In genomic region chr10:6182454-6183098, GRCh38 we compare ENCODE assay signal across 1 cellular context.
TF ChIP-seq lines count a peak whose summit lies in the region.

No MANE protein-coding gene starts in this region.

TF ChIP-seq in HepG2, 621 proteins besides CTCF, POLR2A, EP300 and RAD21 (continued from another document):
- no peak for TF ChIP-seq BORCS8-MEF2B (CRISPR knock-in tag; IDR thresholded peaks at IDR 0.05)
- no peak for TF ChIP-seq NCOA1 (CRISPR knock-in tag; IDR thresholded peaks at IDR 0.05)
- no peak for TF ChIP-seq ZNF615 (CRISPR knock-in tag; IDR thresholded peaks at IDR 0.05; ENCODE audit: borderline replicate concordance)
- no peak for TF ChIP-seq ZNF792 (CRISPR knock-in tag; IDR thresholded peaks at IDR 0.05)
- TF ChIP-seq, protein P1, sequence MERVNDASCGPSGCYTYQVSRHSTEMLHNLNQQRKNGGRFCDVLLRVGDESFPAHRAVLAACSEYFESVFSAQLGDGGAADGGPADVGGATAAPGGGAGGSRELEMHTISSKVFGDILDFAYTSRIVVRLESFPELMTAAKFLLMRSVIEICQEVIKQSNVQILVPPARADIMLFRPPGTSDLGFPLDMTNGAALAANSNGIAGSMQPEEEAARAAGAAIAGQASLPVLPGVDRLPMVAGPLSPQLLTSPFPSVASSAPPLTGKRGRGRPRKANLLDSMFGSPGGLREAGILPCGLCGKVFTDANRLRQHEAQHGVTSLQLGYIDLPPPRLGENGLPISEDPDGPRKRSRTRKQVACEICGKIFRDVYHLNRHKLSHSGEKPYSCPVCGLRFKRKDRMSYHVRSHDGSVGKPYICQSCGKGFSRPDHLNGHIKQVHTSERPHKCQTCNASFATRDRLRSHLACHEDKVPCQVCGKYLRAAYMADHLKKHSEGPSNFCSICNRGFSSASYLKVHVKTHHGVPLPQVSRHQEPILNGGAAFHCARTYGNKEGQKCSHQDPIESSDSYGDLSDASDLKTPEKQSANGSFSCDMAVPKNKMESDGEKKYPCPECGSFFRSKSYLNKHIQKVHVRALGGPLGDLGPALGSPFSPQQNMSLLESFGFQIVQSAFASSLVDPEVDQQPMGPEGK (CRISPR knock-in tag; IDR thresholded peaks at IDR 0.05), result no peak
- TF ChIP-seq YY1 (IDR thresholded peaks at IDR 0.05; ENCODE audit: insufficient read depth, insufficient replicate concordance, low read depth, low read length), result no peak
- no peak for TF ChIP-seq GATAD2A (CRISPR knock-in tag; IDR thresholded peaks at IDR 0.05)
- no peak for TF ChIP-seq KAT8 (CRISPR knock-in tag; IDR thresholded peaks at IDR 0.05)
